In genomic region chr13:93262729-93263128, GRCh38 we compare ENCODE assay signal across 17 cellular contexts. TPM values are rescaled to one million over a fixed set of nuclear protein-coding genes. Genes with fewer than 3 reads are reported as not detected.
DNase-seq lines count a peak whose midpoint lies in the region; ATAC-seq and TF ChIP-seq lines count a peak whose summit lies in the region.
"Had no signal": no experiment of that assay in that cellular context is flagged by ENCODE, and none has a peak within 500 bp of the region (broad histone marks: within the 10 kb centered on the region; RNA-seq: fewer than 3 reads in every experiment).

No MANE protein-coding gene starts in this region.

- no peaks in the 10 kb centered on the region for H3K36me3 ChIP-seq in kidney epithelial cell (ENCODE audit: control insufficient read depth, insufficient read depth, low read length)
- no peaks in the 10 kb centered on the region for H3K36me3 ChIP-seq in CD8-positive, alpha-beta memory T cell (ENCODE audit: insufficient read depth, low read length)
- H3K36me3 ChIP-seq: ascending aorta, tibial nerve had no signal

- no peaks in the 10 kb centered on the region for H3K9me3 ChIP-seq in CD8-positive, alpha-beta memory T cell (ENCODE audit: low read length)
- H3K9me3 ChIP-seq: ascending aorta, tibial nerve had no signal

- no peaks in the 10 kb centered on the region for H3K27me3 ChIP-seq in kidney epithelial cell (ENCODE audit: control insufficient read depth, insufficient read depth, low read length)
- no peaks in the 10 kb centered on the region for H3K27me3 ChIP-seq in CD8-positive, alpha-beta memory T cell (ENCODE audit: insufficient read depth, low read length, poor library complexity, severe bottlenecking)
- H3K27me3 ChIP-seq: ascending aorta, tibial nerve had no signal

- peak overlapping the region; percentile 89 for H3K27ac Mint-ChIP-seq in HFFc6
- H3K27ac Mint-ChIP-seq in CD8-positive, alpha-beta memory T cell, result no peak overlapping the region
- no peak overlapping the region for H3K27ac Mint-ChIP-seq in activated naive CD8-positive, alpha-beta T cell treated with anti-CD3 and anti-CD28 coated beads, Interleukin-2, amount 50 U/mL, for 24 hours
- no peak overlapping the region for H3K27ac Mint-ChIP-seq in T-helper 2 cell treated with Interferon-gamma antibody and Interleukin-4, amounts not matched to agents 5 μg/mL and 100 μg/mL, for 36 hours
- H3K27ac Mint-ChIP-seq: activated T-helper 2 cell treated with anti-CD3 and anti-CD28 coated beads, Interferon-gamma antibody, Interleukin-2, Interleukin-4, amounts not matched to agents 10 μg/mL and 5 μg/mL and 100 μg/mL, durations not matched to agents 14 hours and 24 hours and 36 hours had no signal

- H3K36me3 Mint-ChIP-seq in HFFc6 (ENCODE audit: low read depth), result peaks cover 10% of the 10 kb centered on the region
- no peaks in the 10 kb centered on the region for H3K36me3 Mint-ChIP-seq in CD8-positive, alpha-beta memory T cell
- H3K36me3 Mint-ChIP-seq in activated naive CD8-positive, alpha-beta T cell treated with anti-CD3 and anti-CD28 coated beads, Interleukin-2, amount 50 U/mL, for 24 hours (ENCODE audit: low read depth), result no peaks in the 10 kb centered on the region
- H3K36me3 Mint-ChIP-seq in T-helper 2 cell treated with Interferon-gamma antibody and Interleukin-4, amounts not matched to agents 5 μg/mL and 100 μg/mL, for 36 hours (ENCODE audit: low read depth), result no peaks in the 10 kb centered on the region
- H3K36me3 Mint-ChIP-seq: naive B cell had no signal

- H3K4me1 Mint-ChIP-seq in HFFc6 (ENCODE audit: low read depth), result peaks cover 47% of the 10 kb centered on the region
- no peaks in the 10 kb centered on the region for H3K4me1 Mint-ChIP-seq in CD8-positive, alpha-beta memory T cell
- H3K4me1 Mint-ChIP-seq in activated naive CD8-positive, alpha-beta T cell treated with anti-CD3 and anti-CD28 coated beads, Interleukin-2, amount 50 U/mL, for 24 hours, result no peaks in the 10 kb centered on the region
- H3K4me1 Mint-ChIP-seq in T-helper 2 cell treated with Interferon-gamma antibody and Interleukin-4, amounts not matched to agents 5 μg/mL and 100 μg/mL, for 36 hours (ENCODE audit: low read depth), result no peaks in the 10 kb centered on the region
- H3K4me1 Mint-ChIP-seq: naive B cell had no signal

- no peak for TF ChIP-seq CTCF in HFFc6 (IDR thresholded peaks at IDR 0.05)
- TF ChIP-seq CTCF in astrocyte of the spinal cord (IDR thresholded peaks at IDR 0.05; ENCODE audit: low read depth, low read length), result no peak
- TF ChIP-seq CTCF in kidney epithelial cell (IDR thresholded peaks at IDR 0.05; ENCODE audit: insufficient read depth, low read length, poor library complexity, severe bottlenecking), result no peak

- in situ Hi-C loops in astrocyte of the spinal cord (cut with HindIII; ENCODE audit: low sequenced_read_pairs), result no loop called here

- POLR2A ChIA-PET in CD8-positive, alpha-beta memory T cell (lab: Charles Lee), result no interaction called here

- H3K4me3 Mint-ChIP-seq in HFFc6, result peak overlapping the region; percentile 27
- H3K4me3 Mint-ChIP-seq in CD8-positive, alpha-beta memory T cell, result no peak overlapping the region
- no peak overlapping the region for H3K4me3 Mint-ChIP-seq in activated naive CD8-positive, alpha-beta T cell treated with anti-CD3 and anti-CD28 coated beads, Interleukin-2, amount 50 U/mL, for 24 hours
- no peak overlapping the region for H3K4me3 Mint-ChIP-seq in T-helper 2 cell treated with Interferon-gamma antibody and Interleukin-4, amounts not matched to agents 5 μg/mL and 100 μg/mL, for 36 hours
- H3K4me3 Mint-ChIP-seq: naive B cell had no signal

- intact Hi-C loops in Right ventricle myocardium inferior (cut with DNase I), result no loop called here

- no peak for ATAC-seq in Right ventricle myocardium inferior
- no peak for ATAC-seq in activated naive CD8-positive, alpha-beta T cell treated with anti-CD3 and anti-CD28 coated beads, Interleukin-2, amount 50 U/mL, for 24 hours

- CTCF ChIA-PET in CD8-positive, alpha-beta memory T cell (lab: Charles Lee), result no interaction called here

- DNase-seq in A172 (ENCODE audit: low spot score) (peak; percentile 88), HFFc6 (peak; percentile 89), astrocyte of the spinal cord (ENCODE audit: low read depth, low spot score) (peak; percentile 71), kidney epithelial cell (ENCODE audit: low read depth) (peak; percentile 53), Right ventricle myocardium inferior (ENCODE audit: missing footprints) (no peak)
- no peak for DNase-seq in CD8-positive, alpha-beta memory T cell
- DNase-seq in activated naive CD8-positive, alpha-beta T cell treated with anti-CD3 and anti-CD28 coated beads, Interleukin-2, amount 50 U/mL, for 24 hours, result no peak
- no peak for DNase-seq in T-helper 2 cell treated with Interferon-gamma antibody and Interleukin-4, amounts not matched to agents 5 μg/mL and 100 μg/mL, for 36 hours (ENCODE audit: low spot score)
- DNase-seq: 8988T; activated CD4-positive, alpha-beta T cell treated with anti-CD3 and anti-CD28 coated beads, Interleukin-2, amount 50 U/mL, for 4 hours; naive B cell; NCI-H1048; NCI-H774; SHP77 had no signal

- H3K27me3 Mint-ChIP-seq in HFFc6 (ENCODE audit: insufficient read depth), result no peaks in the 10 kb centered on the region
- H3K27me3 Mint-ChIP-seq in CD8-positive, alpha-beta memory T cell, result no peaks in the 10 kb centered on the region
- H3K27me3 Mint-ChIP-seq in activated naive CD8-positive, alpha-beta T cell treated with anti-CD3 and anti-CD28 coated beads, Interleukin-2, amount 50 U/mL, for 24 hours, result no peaks in the 10 kb centered on the region
- H3K27me3 Mint-ChIP-seq in T-helper 2 cell treated with Interferon-gamma antibody and Interleukin-4, amounts not matched to agents 5 μg/mL and 100 μg/mL, for 36 hours (ENCODE audit: low read depth), result no peaks in the 10 kb centered on the region
- H3K27me3 Mint-ChIP-seq: naive B cell had no signal

- no peak overlapping the region for H3K4me3 ChIP-seq in astrocyte of the spinal cord (ENCODE audit: low read depth, low read length)
- H3K4me3 ChIP-seq in kidney epithelial cell (ENCODE audit: low read depth, low read length), result no peak overlapping the region
- H3K4me3 ChIP-seq in CD8-positive, alpha-beta memory T cell (ENCODE audit: low read length), result no peak overlapping the region
- H3K4me3 ChIP-seq: ascending aorta, tibial nerve had no signal

- H3K27ac ChIP-seq in CD8-positive, alpha-beta memory T cell (ENCODE audit: low read depth, low read length), result no peak overlapping the region
- H3K27ac ChIP-seq: ascending aorta, tibial nerve had no signal

- no peaks in the 10 kb centered on the region for H3K4me1 ChIP-seq in CD8-positive, alpha-beta memory T cell (ENCODE audit: insufficient read depth, low read length)
- H3K4me1 ChIP-seq: ascending aorta had no signal

- H3K9me3 Mint-ChIP-seq in HFFc6, result no peaks in the 10 kb centered on the region
- peaks cover 0 to 3% (median 0%) of the 10 kb centered on the region in 5 donors for H3K9me3 Mint-ChIP-seq in CD8-positive, alpha-beta memory T cell
- H3K9me3 Mint-ChIP-seq in activated naive CD8-positive, alpha-beta T cell treated with anti-CD3 and anti-CD28 coated beads, Interleukin-2, amount 50 U/mL, for 24 hours, result peaks cover 4% of the 10 kb centered on the region
- no peaks in the 10 kb centered on the region for H3K9me3 Mint-ChIP-seq in T-helper 2 cell treated with Interferon-gamma antibody and Interleukin-4, amounts not matched to agents 5 μg/mL and 100 μg/mL, for 36 hours
- H3K9me3 Mint-ChIP-seq: activated T-helper 2 cell treated with anti-CD3 and anti-CD28 coated beads, Interferon-gamma antibody, Interleukin-2, Interleukin-4, amounts not matched to agents 10 μg/mL and 5 μg/mL and 100 μg/mL, durations not matched to agents 14 hours and 24 hours and 36 hours had no signal

RNA-seq across cellular contexts. Expression of gene GPC6, which starts 36.1 kb away (rescaled TPM):
- 5.1 and 6.1 TPM in 2 replicates for total RNA-seq in A172 (2014; rRNA removed; shearing (Covaris generic))
- total RNA-seq in HFFc6 (2021; fragmentation: NEBNext Ultra II Directional; extraction: Animal tissue kit (Norgen Biotek cat#: 25700)), result 1 to 10 TPM; 3.0 to 5.3 (median 4.4) TPM
- total RNA-seq in kidney epithelial cell (62.6 and 62.7 TPM in 2 replicates), Right ventricle myocardium inferior (2.6 TPM)
- total RNA-seq in CD8-positive, alpha-beta memory T cell, result not detected
- polyA plus RNA-seq in CD8-positive, alpha-beta memory T cell, result not detected
- total RNA-seq: activated T-helper 2 cell treated with anti-CD3 and anti-CD28 coated beads, Interferon-gamma antibody, Interleukin-2, Interleukin-4, amounts not matched to agents 10 μg/mL and 5 μg/mL and 100 μg/mL, durations not matched to agents 14 hours and 24 hours and 36 hours had no signal

Comparison
In these comparisons a context has a peak if more than half of its experiments do, and no peak if none do; other contexts are left out.
1. DNase-seq: peak in A172 (single experiment), HFFc6 (single experiment), astrocyte of the spinal cord (single experiment) and kidney epithelial cell (single experiment); none in CD8-positive, alpha-beta memory T cell (0 of 5), Right ventricle myocardium inferior (single experiment), activated naive CD8-positive, alpha-beta T cell treated with anti-CD3 and anti-CD28 coated beads, Interleukin-2, amount 50 U/mL, for 24 hours (single experiment) and T-helper 2 cell treated with Interferon-gamma antibody and Interleukin-4, amounts not matched to agents 5 μg/mL and 100 μg/mL, for 36 hours (single experiment).